In the genomic region with DNA sequence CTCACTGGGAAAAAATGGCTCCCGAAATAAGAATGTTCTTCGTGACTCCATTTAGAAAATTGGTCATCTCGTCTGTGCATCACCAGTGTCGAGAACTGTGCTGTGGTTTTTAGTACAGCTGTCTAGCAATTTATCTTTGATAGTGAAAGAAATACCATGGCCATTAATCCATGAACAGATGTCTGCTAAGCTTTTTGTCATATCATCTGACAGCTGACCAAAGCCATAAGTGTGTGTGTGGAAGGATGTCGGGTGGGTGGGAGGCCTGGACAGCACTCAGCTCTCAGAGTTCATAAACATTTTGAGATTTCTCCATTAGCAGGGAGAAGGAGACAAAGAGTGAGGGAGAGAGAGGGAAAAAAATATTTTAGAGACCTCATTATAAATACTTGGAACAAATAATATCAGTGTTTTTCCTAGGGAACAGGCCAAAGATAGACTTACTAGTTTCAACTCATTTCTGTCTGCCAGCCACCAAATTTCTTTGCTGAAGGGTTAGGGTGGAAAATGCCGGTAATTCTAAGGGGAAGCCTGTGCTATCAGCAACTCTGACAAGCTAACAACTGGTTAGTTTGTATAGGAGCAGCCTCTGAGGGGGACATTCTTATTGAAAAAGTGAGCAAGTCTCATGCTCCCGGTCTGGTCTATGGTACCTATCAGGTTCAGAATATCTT, we compare ENCODE assay signal across 16 cellular contexts. TPM values are rescaled to one million over a fixed set of nuclear protein-coding genes. Genes with fewer than 3 reads are reported as not detected.
A peak's percentile ranks its signal among the peaks of the same experiment; 100 is the strongest.
DNase-seq lines count a peak whose midpoint lies in the region; ATAC-seq, FAIRE-seq and TF ChIP-seq lines count a peak whose summit lies in the region.
"Had no signal": no experiment of that assay in that cellular context is flagged by ENCODE, and none has a peak within 500 bp of the region (broad histone marks: within the 10 kb centered on the region; RNA-seq: fewer than 3 reads in every experiment).

No MANE protein-coding gene starts in this region.

- TF ChIP-seq POLR2A in uterus (IDR thresholded peaks at IDR 0.05) (no peak), ovary (IDR thresholded peaks at IDR 0.05) (no peak)

- intact Hi-C loops in Right ventricle myocardium superior (cut with DNase I): no loop called here
- intact Hi-C loops in left ventricle myocardium superior (cut with micrococcal nuclease): no loop called here
- intact Hi-C loops in pancreas (cut with DNase I): no loop called here
- intact Hi-C loops in uterus (cut with DNase I; ENCODE audit: low total_unique reads): no loop called here
- intact Hi-C loops in ovary (cut with DNase I): no loop called here

- H3K27ac ChIP-seq in cardiac muscle cell (peak overlapping the region; percentile 80), pancreas (peak overlapping the region in 3 of 4 donors; percentile 7 to 55 (median 35)), uterus (peak overlapping the region; percentile 60 to 83), ovary (peak overlapping the region in 1 of 2 donors; percentile 54)

- FAIRE-seq in pancreas (lab: Jason Lieb, UNC): no peak
- FAIRE-seq: islet of Langerhans had no signal

- H3K27me3 ChIP-seq in cardiac muscle cell (no peaks in the 10 kb centered on the region), pancreas (no peaks in the 10 kb centered on the region), uterus (no peaks in the 10 kb centered on the region), ovary (no peaks in the 10 kb centered on the region)

- H3K9me3 ChIP-seq in cardiac muscle cell (ENCODE audit: low read depth): no peaks in the 10 kb centered on the region
- H3K9me3 ChIP-seq in pancreas: no peaks in the 10 kb centered on the region
- no peaks in the 10 kb centered on the region for H3K9me3 ChIP-seq in uterus
- no peaks in the 10 kb centered on the region for H3K9me3 ChIP-seq in ovary

- TF ChIP-seq EP300 in ovary (IDR thresholded peaks at IDR 0.05): no peak

- H3K4me1 ChIP-seq in cardiac muscle cell (ENCODE audit: low read depth) (peaks cover 27% of the 10 kb centered on the region), pancreas (peaks cover 0 to 4% (median 0%) of the 10 kb centered on the region in 3 donors), uterus (peaks cover 0 to 4% of the 10 kb centered on the region in 2 donors), ovary (ENCODE audit: insufficient read depth) (peaks cover 2% of the 10 kb centered on the region)

- ATAC-seq in Right ventricle myocardium superior (ENCODE audit: poor library complexity): no peak
- ATAC-seq in left ventricle myocardium superior: peak; percentile 8
- ATAC-seq in pancreas: peak in 1 of 4 donors; percentile 19
- ATAC-seq in HG03442 (IDR thresholded peaks at IDR 0.05; ENCODE audit: unreplicated experiment): no peak
- ATAC-seq: naive thymus-derived CD4-positive, alpha-beta T cell had no signal

- TF ChIP-seq CTCF in cardiac muscle cell (IDR thresholded peaks at IDR 0.05; ENCODE audit: low read depth, low read length): no peak
- TF ChIP-seq CTCF in pancreas (IDR thresholded peaks at IDR 0.05): no peak
- TF ChIP-seq CTCF in uterus (IDR thresholded peaks at IDR 0.05): no peak
- TF ChIP-seq CTCF in ovary (IDR thresholded peaks at IDR 0.05): no peak

- no peaks in the 10 kb centered on the region for H3K36me3 ChIP-seq in cardiac muscle cell
- H3K36me3 ChIP-seq in pancreas: no peaks in the 10 kb centered on the region
- H3K36me3 ChIP-seq in uterus: no peaks in the 10 kb centered on the region
- no peaks in the 10 kb centered on the region for H3K36me3 ChIP-seq in ovary

- DNase-seq in cardiac muscle cell (ENCODE audit: low read depth in 1 of 2, low spot score in 1 of 2): peak; percentile 30 to 50
- no peak for DNase-seq in Right ventricle myocardium superior
- DNase-seq in left ventricle myocardium superior: no peak
- no peak for DNase-seq in pancreas
- no peak for DNase-seq in uterus
- DNase-seq in ovary: no peak
- no peak for DNase-seq in hepatic stellate cell (ENCODE audit: low spot score)
- DNase-seq: activated CD4-positive, alpha-beta T cell treated with anti-CD3 and anti-CD28 coated beads for 1 hour; activated naive CD8-positive, alpha-beta T cell treated with anti-CD3 and anti-CD28 coated beads for 36 hours; activated T-cell treated with anti-CD3 and anti-CD28 coated beads for 4 hours; naive thymus-derived CD4-positive, alpha-beta T cell; NCI-H748 treated with DMSO at 0.1 percent for 48 hours; T-helper 1 cell had no signal

- H3K4me3 ChIP-seq in cardiac muscle cell (no peak overlapping the region), pancreas (no peak overlapping the region), uterus (no peak overlapping the region), ovary (no peak overlapping the region)

- 69 to 70% methylated on average over 7 of the region's 7 CpGs for WGBS in pancreas, 2 donors
- 28 to 39% (median 30%) methylated on average over 7 of the region's 7 CpGs for WGBS in ovary, 3 donors

RNA-seq across cellular contexts. Expression of a gene that starts 41.7 kb away (rescaled TPM):
- total RNA-seq in cardiac muscle cell: 35.2 and 43.2 TPM in 2 replicates
- polyA plus RNA-seq in cardiac muscle cell: 23.6 and 29.1 TPM in 2 replicates
- 208 TPM for total RNA-seq in Right ventricle myocardium superior
- total RNA-seq in left ventricle myocardium superior: 123 TPM
- total RNA-seq in pancreas: 10 to 100 TPM in 3 of 6 donors, 1 to 10 TPM in 3; 6.3 to 32.9 (median 10.7) TPM
- 10 to 100 TPM; 30.6 to 50.5 TPM for polyA plus RNA-seq in pancreas
- total RNA-seq in uterus: 100 to 1,000 TPM; 131 to 771 (median 450) TPM
- total RNA-seq in ovary: 100 to 1,000 TPM in 3 of 7 donors, 10 to 100 TPM in 4; 40.9 to 220 (median 78.7) TPM
- 100 to 1,000 TPM in 1 of 2 donors, 10 to 100 TPM in 1; 49.5 to 146 TPM for polyA plus RNA-seq in ovary
- total RNA-seq: activated naive CD8-positive, alpha-beta T cell treated with anti-CD3 and anti-CD28 coated beads for 36 hours; naive thymus-derived CD4-positive, alpha-beta T cell had no signal
- polyA plus RNA-seq: CD14-positive monocyte; naive thymus-derived CD4-positive, alpha-beta T cell had no signal

Comparison
In these comparisons a context has a peak if more than half of its experiments do, and no peak if none do; other contexts are left out.
1. DNase-seq: peak in cardiac muscle cell (2 of 2); none in Right ventricle myocardium superior (single experiment), left ventricle myocardium superior (single experiment), pancreas (0 of 6), uterus (0 of 2), ovary (0 of 5) and hepatic stellate cell (single experiment).